In the genomic region with DNA sequence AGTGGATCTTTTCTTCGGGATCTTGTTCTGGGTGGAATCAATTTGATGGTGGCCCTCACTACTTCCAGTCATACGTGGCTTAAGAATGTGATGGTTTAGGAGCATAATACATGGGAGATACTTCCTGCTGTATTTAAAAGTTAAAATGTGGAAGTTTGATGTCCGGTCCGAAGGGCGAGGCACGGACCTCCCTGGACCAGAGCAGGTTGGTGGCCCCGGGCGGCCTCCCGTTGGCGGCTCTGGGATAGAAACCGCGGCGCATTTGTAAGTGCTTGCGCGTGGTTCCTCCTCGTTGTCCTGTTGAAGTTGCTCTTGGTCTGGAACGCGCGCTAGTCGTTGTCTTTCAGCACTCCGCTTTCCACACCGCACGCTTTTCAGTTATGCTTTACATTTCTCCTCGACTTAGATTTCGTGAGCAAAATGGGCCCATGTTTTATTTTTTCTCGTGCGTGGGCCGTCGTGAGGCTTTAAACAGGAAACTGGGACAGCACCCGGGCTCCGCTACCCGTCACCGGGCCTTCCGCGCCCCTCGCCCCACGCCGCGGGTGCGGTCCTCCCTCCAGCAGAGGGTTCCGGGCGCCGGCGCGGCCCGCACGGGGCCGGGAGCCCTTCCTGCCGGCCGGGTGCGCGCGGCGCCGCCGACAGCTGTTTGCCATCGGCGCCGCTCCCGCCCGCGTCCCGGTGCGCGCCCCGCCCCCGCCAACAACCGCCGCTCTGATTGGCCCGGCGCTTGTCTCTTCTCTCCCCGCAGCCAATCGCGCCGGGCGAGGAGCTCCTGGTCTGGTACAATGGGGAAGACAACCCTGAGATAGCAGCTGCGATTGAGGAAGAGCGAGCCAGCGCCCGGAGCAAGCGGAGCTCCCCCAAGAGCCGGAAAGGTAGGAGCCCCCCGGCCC, we compare ENCODE assay signal across 8 cellular contexts.
A peak's percentile ranks its signal among the peaks of the same experiment; 100 is the strongest.
DNase-seq lines count a peak whose midpoint lies in the region; ATAC-seq and TF ChIP-seq lines count a peak whose summit lies in the region.

No MANE protein-coding gene starts in this region.

- peak; percentile 77 for ATAC-seq in GM21619 (IDR thresholded peaks at IDR 0.05; ENCODE audit: unreplicated experiment)

- TF ChIP-seq EP300 in Ishikawa (IDR thresholded peaks at IDR 0.05; ENCODE audit: borderline replicate concordance), result no peak

- peak overlapping the region; percentile 83 for H3K4me3 ChIP-seq in mucosa of stomach (ENCODE audit: low read length)

- peak; percentile 98 for DNase-seq in DMS53 (lab: John Stamatoyannopoulos, UW)
- DNase-seq in OCI-M1 (lab: John Stamatoyannopoulos, UW), result peak; percentile 96
- DNase-seq in activated T-cell treated with anti-CD3 and anti-CD28 coated beads, Interleukin-2, amount 50 U/mL, for 1 hour, result peak; percentile 95
- DNase-seq in erythroblast (lab: John Stamatoyannopoulos, UW), result peak; percentile 96 to 97
- DNase-seq in stimulated activated CD8-positive, alpha-beta memory T cell treated with anti-CD3 and anti-CD28 coated beads, Interleukin-4, amount 100 ng/mL, for 48 hours, result peak; percentile 95

- peak; percentile 85 for TF ChIP-seq POLR2A in erythroblast (IDR thresholded peaks at IDR 0.05; ENCODE audit: low read length)

- H3K27me3 ChIP-seq in mucosa of stomach (ENCODE audit: control insufficient read depth, insufficient read depth, low read length), result no peaks in the 10 kb centered on the region

- H3K4me1 ChIP-seq in mucosa of stomach (ENCODE audit: control insufficient read depth, insufficient read depth, low read length), result peaks cover 8% of the 10 kb centered on the region

- no peak for TF ChIP-seq RAD21 in Ishikawa (IDR thresholded peaks at IDR 0.05; ENCODE audit: low read depth)

- no peaks in the 10 kb centered on the region for H3K9me3 ChIP-seq in mucosa of stomach (ENCODE audit: control insufficient read depth, low read length)

- peak overlapping the region; percentile 73 for H3K9ac ChIP-seq in mucosa of stomach (ENCODE audit: low read length)

- H3K36me3 ChIP-seq in mucosa of stomach (ENCODE audit: control insufficient read depth, insufficient read depth, low read length), result no peaks in the 10 kb centered on the region

TF ChIP-seq in Ishikawa, 13 proteins besides CTCF, POLR2A, EP300 and RAD21:
- TF ChIP-seq, protein P1, sequence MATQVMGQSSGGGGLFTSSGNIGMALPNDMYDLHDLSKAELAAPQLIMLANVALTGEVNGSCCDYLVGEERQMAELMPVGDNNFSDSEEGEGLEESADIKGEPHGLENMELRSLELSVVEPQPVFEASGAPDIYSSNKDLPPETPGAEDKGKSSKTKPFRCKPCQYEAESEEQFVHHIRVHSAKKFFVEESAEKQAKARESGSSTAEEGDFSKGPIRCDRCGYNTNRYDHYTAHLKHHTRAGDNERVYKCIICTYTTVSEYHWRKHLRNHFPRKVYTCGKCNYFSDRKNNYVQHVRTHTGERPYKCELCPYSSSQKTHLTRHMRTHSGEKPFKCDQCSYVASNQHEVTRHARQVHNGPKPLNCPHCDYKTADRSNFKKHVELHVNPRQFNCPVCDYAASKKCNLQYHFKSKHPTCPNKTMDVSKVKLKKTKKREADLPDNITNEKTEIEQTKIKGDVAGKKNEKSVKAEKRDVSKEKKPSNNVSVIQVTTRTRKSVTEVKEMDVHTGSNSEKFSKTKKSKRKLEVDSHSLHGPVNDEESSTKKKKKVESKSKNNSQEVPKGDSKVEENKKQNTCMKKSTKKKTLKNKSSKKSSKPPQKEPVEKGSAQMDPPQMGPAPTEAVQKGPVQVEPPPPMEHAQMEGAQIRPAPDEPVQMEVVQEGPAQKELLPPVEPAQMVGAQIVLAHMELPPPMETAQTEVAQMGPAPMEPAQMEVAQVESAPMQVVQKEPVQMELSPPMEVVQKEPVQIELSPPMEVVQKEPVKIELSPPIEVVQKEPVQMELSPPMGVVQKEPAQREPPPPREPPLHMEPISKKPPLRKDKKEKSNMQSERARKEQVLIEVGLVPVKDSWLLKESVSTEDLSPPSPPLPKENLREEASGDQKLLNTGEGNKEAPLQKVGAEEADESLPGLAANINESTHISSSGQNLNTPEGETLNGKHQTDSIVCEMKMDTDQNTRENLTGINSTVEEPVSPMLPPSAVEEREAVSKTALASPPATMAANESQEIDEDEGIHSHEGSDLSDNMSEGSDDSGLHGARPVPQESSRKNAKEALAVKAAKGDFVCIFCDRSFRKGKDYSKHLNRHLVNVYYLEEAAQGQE (IDR thresholded peaks at IDR 0.05; ENCODE audit: low read depth), result no peak
- TF ChIP-seq FOXM1 (IDR thresholded peaks at IDR 0.05; ENCODE audit: borderline replicate concordance, low read depth) (no peak), ZBTB7A (IDR thresholded peaks at IDR 0.05; ENCODE audit: low read depth) (0 out of 2 replicates have a peak, but pooled peaks have one; percentile 35), TAF1 (IDR thresholded peaks at IDR 0.05; ENCODE audit: low read depth) (peak; percentile 73; the same call in 1 of the 2 replicates), EGR1 (IDR thresholded peaks at IDR 0.05) (no peak)
- TF ChIP-seq, protein P2, sequence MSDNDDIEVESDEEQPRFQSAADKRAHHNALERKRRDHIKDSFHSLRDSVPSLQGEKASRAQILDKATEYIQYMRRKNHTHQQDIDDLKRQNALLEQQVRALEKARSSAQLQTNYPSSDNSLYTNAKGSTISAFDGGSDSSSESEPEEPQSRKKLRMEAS (IDR thresholded peaks at IDR 0.05), result peak; percentile 46; the same call in 1 of the 2 replicates

Comparison
In these comparisons a context has a peak if more than half of its experiments do, and no peak if none do; other contexts are left out.
1. Peak in every context shown above with its lines: DNase-seq, ATAC-seq and H3K4me3 ChIP-seq.